Comparison of ENCODE assay signal across 7 cellular contexts in the genomic region with DNA sequence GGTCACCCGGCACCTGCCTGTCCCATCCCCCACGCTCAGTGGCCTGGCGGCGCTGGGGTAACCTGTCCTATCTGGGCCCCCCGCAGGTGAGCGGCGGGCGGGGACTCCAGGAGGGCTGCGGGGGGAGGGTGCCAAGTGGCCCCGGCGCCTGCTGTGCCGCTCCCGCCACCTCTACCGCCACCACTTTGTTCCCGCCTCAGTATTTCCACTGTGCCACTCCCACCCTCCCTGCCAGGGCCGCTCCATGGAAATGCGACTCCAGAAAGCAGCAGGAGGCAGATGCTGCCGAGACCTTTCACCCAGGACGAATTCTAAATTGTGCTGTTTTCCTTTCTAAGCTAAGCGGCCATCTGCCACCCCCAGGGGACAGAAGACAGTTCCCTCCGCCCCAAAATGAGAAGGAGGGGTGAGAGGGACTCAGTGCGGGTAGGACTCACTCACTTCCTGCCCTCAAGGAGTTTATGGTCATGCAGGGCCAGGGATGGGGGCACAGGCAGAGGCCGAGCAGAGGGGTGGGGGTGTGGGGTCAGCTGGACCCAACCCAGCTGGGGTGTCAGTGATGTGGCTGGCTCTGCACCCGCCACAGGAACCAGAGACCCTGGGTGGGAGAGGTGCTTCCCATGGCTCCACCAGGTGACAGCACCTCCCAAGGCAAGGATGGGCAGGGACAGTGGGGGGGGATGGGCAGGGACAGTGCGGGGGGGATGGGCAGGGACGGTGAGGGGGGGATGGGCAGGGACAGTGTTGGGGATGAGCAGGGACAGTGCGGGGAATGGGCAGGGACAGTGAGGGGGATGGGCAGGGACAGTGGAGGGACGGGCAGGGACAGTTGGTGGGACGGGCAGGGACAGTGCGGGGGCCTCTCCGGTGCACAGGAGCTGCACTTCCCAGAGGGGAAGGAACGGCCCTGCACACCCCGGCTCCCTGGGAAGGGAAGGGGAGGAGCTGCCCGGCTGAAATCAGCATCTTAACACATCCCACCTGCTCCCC. TPM values are rescaled to one million over a fixed set of nuclear protein-coding genes. Genes with fewer than 3 reads are reported as not detected.
DNase-seq lines count a peak whose midpoint lies in the region; ATAC-seq and TF ChIP-seq lines count a peak whose summit lies in the region.

No MANE protein-coding gene starts in this region.

- 33 to 52% (median 42%) methylated on average over 30 to 34 of the region's 34 CpGs for WGBS in psoas muscle, 3 donors

- ATAC-seq in psoas muscle (no peak), GM18873 (IDR thresholded peaks at IDR 0.05; ENCODE audit: low FRiP score, unreplicated experiment) (no peak)

- CTCF ChIA-PET in GM10248 (lab: Yijun Ruan, JAX): interaction anchor here (0.8 kb wide), 1 partner anchor 119 kb away, joined by 3 read pairs; no protein-coding TSS in a partner anchor

- H3K27ac ChIP-seq in colonic mucosa (peak overlapping the region; percentile 85), psoas muscle (peak overlapping the region; percentile 85)

- no peaks in the 10 kb centered on the region for H3K27me3 ChIP-seq in colonic mucosa
- H3K27me3 ChIP-seq in psoas muscle (ENCODE audit: insufficient read depth in 3 of 3, low read length in 2 of 3): peaks cover 0 to 3% (median 0%) of the 10 kb centered on the region in 3 donors

- TF ChIP-seq CTCF in GM10248 (IDR thresholded peaks at IDR 0.05; ENCODE audit: control extremely low read depth, extremely low read depth, low read depth, missing control alignments) (peak; percentile 1), colonic mucosa (IDR thresholded peaks at IDR 0.05) (no peak), psoas muscle (IDR thresholded peaks at IDR 0.05) (no peak)

- intact Hi-C loops in colonic mucosa (cut with DNase I) (no loop called here), psoas muscle (cut with DNase I) (no loop called here)

- DNase-seq in GM10248 (ENCODE audit: extremely low spot score) (peak; percentile 72), NCI-H2107 (lab: John Stamatoyannopoulos, UW) (peak; percentile 63), colonic mucosa (peak; percentile 88), psoas muscle (no peak), DMS79 (lab: John Stamatoyannopoulos, UW) (no peak), UCSD-AML1 (lab: John Stamatoyannopoulos, UW; ENCODE audit: unreplicated experiment) (no peak)

- H3K4me3 ChIP-seq in colonic mucosa: peak overlapping the region; percentile 12
- H3K4me3 ChIP-seq in psoas muscle: no peak overlapping the region

- POLR2A ChIA-PET in GM10248 (lab: Yijun Ruan, JAX): interaction anchor here (0.5 kb wide), 1 partner anchor 30 kb away, joined by 3 read pairs; no protein-coding TSS in a partner anchor

- H3K9me3 ChIP-seq in colonic mucosa (no peaks in the 10 kb centered on the region), psoas muscle (no peaks in the 10 kb centered on the region)

- no peaks in the 10 kb centered on the region for H3K36me3 ChIP-seq in colonic mucosa
- H3K36me3 ChIP-seq in psoas muscle (ENCODE audit: insufficient read depth in 1 of 2, low read depth in 1 of 2): no peaks in the 10 kb centered on the region

- peak overlapping the region; percentile 68 to 83 for H3K9ac ChIP-seq in colonic mucosa (ENCODE audit: low read depth in 2 of 2, low read length in 2 of 2)

- H3K4me1 ChIP-seq in colonic mucosa: peaks cover 73% of the 10 kb centered on the region
- peaks cover 63% of the 10 kb centered on the region for H3K4me1 ChIP-seq in psoas muscle

RNA-seq across cellular contexts. Expression of a gene that starts 17.8 kb away (rescaled TPM):
- total RNA-seq in colonic mucosa (10 to 100 TPM; 49.3 to 99.4 TPM), psoas muscle (10 to 100 TPM in 3 of 4 donors, 1 to 10 TPM in 1; 8.7 to 15.4 (median 12.3) TPM)
- 1 to 10 TPM; 1.8 to 3.8 (median 2.9) TPM for polyA plus RNA-seq in psoas muscle

RNA-seq across cellular contexts. Expression of a gene that starts 45.2 kb away (rescaled TPM):
- total RNA-seq in colonic mucosa (100 to 1,000 TPM in 1 of 2 donors, 10 to 100 TPM in 1; 66.2 to 104 TPM), psoas muscle (10 to 100 TPM; 31.5 to 40.0 (median 37.0) TPM)
- 10 to 100 TPM; 22.3 to 27.6 (median 26.1) TPM for polyA plus RNA-seq in psoas muscle

Comparison
In these comparisons a context has a peak if more than half of its experiments do, and no peak if none do; other contexts are left out.
1. DNase-seq: peak in GM10248 (single experiment), NCI-H2107 (single experiment) and colonic mucosa (single experiment); none in psoas muscle (0 of 2), DMS79 (single experiment) and UCSD-AML1 (single experiment).